Comparison of ENCODE assay signal across 10 cellular contexts in the genomic region with DNA sequence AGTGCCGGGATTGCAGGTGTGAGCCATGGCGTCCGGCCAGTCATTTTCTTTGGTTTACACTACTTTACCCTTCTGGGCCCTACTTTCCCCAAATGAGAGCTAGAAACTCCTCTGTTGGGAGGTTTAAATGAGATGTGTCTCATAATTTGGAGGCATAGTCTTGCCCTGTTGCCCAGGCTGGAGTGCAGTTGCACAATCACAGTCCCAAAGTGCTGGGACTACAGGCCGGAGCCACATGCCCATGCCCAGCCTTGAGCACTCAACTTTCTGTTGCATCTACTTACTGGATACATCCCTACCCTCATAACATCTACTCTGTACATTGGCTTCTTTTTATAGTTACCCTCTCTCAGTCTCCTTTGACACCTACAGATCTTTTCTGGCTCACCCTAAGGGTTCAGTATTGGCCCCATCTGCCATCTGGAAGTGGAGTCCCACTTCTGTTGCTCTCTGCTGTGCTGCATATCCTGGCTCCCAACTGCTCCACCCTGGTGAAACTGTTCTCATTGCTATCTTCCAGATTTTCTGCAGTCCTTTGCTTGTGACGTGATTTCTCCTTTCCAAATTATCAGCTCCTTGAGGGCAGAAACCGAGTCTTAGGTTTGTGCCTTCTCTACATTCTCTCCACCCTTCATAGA. TPM values are rescaled to one million over a fixed set of nuclear protein-coding genes. Genes with fewer than 3 reads are reported as not detected.
DNase-seq lines count a peak whose midpoint lies in the region; ATAC-seq and TF ChIP-seq lines count a peak whose summit lies in the region.
"Had no signal": no experiment of that assay in that cellular context is flagged by ENCODE, and none has a peak within 500 bp of the region (broad histone marks: within the 10 kb centered on the region; RNA-seq: fewer than 3 reads in every experiment).

No MANE protein-coding gene starts in this region.

- POLR2A ChIA-PET in activated CD8-positive, alpha-beta T cell treated with anti-CD3 and anti-CD28 coated beads, Interleukin-2, amount 10 ng/mL, durations not matched to agents 7 days and 5 days (lab: Charles Lee) = interaction anchor here (1.0 to 1.1 kb wide), 2 partner anchors 7 to 99 kb away, joined by 3 to 6 read pairs; partner anchors contain the start of gene LIMK1

- no peak for TF ChIP-seq EP300 in stomach (IDR thresholded peaks at IDR 0.05)

- ATAC-seq in activated T-cell treated with anti-CD3 and anti-CD28 coated beads, Interleukin-2, amount 50 U/mL, for 72 hours (replicated peaks in 1 of 2) = no peak
- no peak for ATAC-seq in activated CD8-positive, alpha-beta T cell treated with anti-CD3 and anti-CD28 coated beads, Interleukin-2, amount 10 ng/mL, durations not matched to agents 7 days and 5 days
- ATAC-seq in GM19397 (IDR thresholded peaks at IDR 0.05; ENCODE audit: unreplicated experiment) (no peak), GM19395 (IDR thresholded peaks at IDR 0.05; ENCODE audit: unreplicated experiment) (no peak)

- H3K36me3 ChIP-seq in stomach = peaks cover 12 to 30% (median 28%) of the 10 kb centered on the region in 4 donors

- H3K9me3 Mint-ChIP-seq in activated T-cell treated with anti-CD3 and anti-CD28 coated beads, Interleukin-2, amount 50 U/mL, for 72 hours = no peaks in the 10 kb centered on the region
- no peaks in the 10 kb centered on the region for H3K9me3 Mint-ChIP-seq in activated CD8-positive, alpha-beta T cell treated with anti-CD3 and anti-CD28 coated beads, Interleukin-2, amount 10 ng/mL, durations not matched to agents 7 days and 5 days (ENCODE audit: insufficient read depth)
- no peaks in the 10 kb centered on the region for H3K9me3 Mint-ChIP-seq in immature natural killer cell

- peaks cover 87% of the 10 kb centered on the region for H3K4me1 Mint-ChIP-seq in activated T-cell treated with anti-CD3 and anti-CD28 coated beads, Interleukin-2, amount 50 U/mL, for 72 hours (ENCODE audit: low read depth)
- H3K4me1 Mint-ChIP-seq in activated CD8-positive, alpha-beta T cell treated with anti-CD3 and anti-CD28 coated beads, Interleukin-2, amount 10 ng/mL, durations not matched to agents 7 days and 5 days (ENCODE audit: low read depth) = peaks cover 72% of the 10 kb centered on the region
- H3K4me1 Mint-ChIP-seq in immature natural killer cell = peaks cover 89 to 100% of the 10 kb centered on the region in 2 donors

- H3K36me3 Mint-ChIP-seq in activated T-cell treated with anti-CD3 and anti-CD28 coated beads, Interleukin-2, amount 50 U/mL, for 72 hours (ENCODE audit: insufficient read depth in 2 of 2) = peaks cover 9 to 47% of the 10 kb centered on the region in 2 donors
- peaks cover 48% of the 10 kb centered on the region for H3K36me3 Mint-ChIP-seq in activated CD8-positive, alpha-beta T cell treated with anti-CD3 and anti-CD28 coated beads, Interleukin-2, amount 10 ng/mL, durations not matched to agents 7 days and 5 days (ENCODE audit: low read depth)
- H3K36me3 Mint-ChIP-seq in immature natural killer cell = peaks cover 0 to 8% (median 3%) of the 10 kb centered on the region in 3 donors

- H3K4me1 ChIP-seq in stomach = peaks cover 79 to 100% (median 93%) of the 10 kb centered on the region in 4 donors

- intact Hi-C loops in stomach (cut with DNase I; ENCODE audit: low total_unique reads) = no loop called here

- no peaks in the 10 kb centered on the region for H3K9me3 ChIP-seq in stomach

- WGBS in stomach, 5 donors = 64 to 77% (median 71%) methylated on average over 6 of the region's 6 CpGs

- peak overlapping the region; percentile 21 to 41 for H3K4me3 Mint-ChIP-seq in activated T-cell treated with anti-CD3 and anti-CD28 coated beads, Interleukin-2, amount 50 U/mL, for 72 hours
- no peak overlapping the region for H3K4me3 Mint-ChIP-seq in activated CD8-positive, alpha-beta T cell treated with anti-CD3 and anti-CD28 coated beads, Interleukin-2, amount 10 ng/mL, durations not matched to agents 7 days and 5 days
- peak overlapping the region in 3 of 5 donors; percentile 42 to 58 (median 48) for H3K4me3 Mint-ChIP-seq in immature natural killer cell

- peak overlapping the region; percentile 73 for H3K27ac Mint-ChIP-seq in activated T-cell treated with anti-CD3 and anti-CD28 coated beads, Interleukin-2, amount 50 U/mL, for 72 hours
- peak overlapping the region; percentile 41 for H3K27ac Mint-ChIP-seq in activated CD8-positive, alpha-beta T cell treated with anti-CD3 and anti-CD28 coated beads, Interleukin-2, amount 10 ng/mL, durations not matched to agents 7 days and 5 days
- peak overlapping the region; percentile 19 to 71 (median 53) for H3K27ac Mint-ChIP-seq in immature natural killer cell

- H3K27me3 Mint-ChIP-seq in activated T-cell treated with anti-CD3 and anti-CD28 coated beads, Interleukin-2, amount 50 U/mL, for 72 hours (ENCODE audit: low read depth) = no peaks in the 10 kb centered on the region
- H3K27me3 Mint-ChIP-seq in activated CD8-positive, alpha-beta T cell treated with anti-CD3 and anti-CD28 coated beads, Interleukin-2, amount 10 ng/mL, durations not matched to agents 7 days and 5 days (ENCODE audit: low read depth) = no peaks in the 10 kb centered on the region
- peaks cover 4 to 7% (median 7%) of the 10 kb centered on the region in 3 donors for H3K27me3 Mint-ChIP-seq in immature natural killer cell (ENCODE audit: low read depth in 3 of 3)

- no peak for TF ChIP-seq POLR2A in stomach (IDR thresholded peaks at IDR 0.05)

- no peak overlapping the region for H3K4me3 ChIP-seq in stomach

- CTCF ChIA-PET in activated CD8-positive, alpha-beta T cell treated with anti-CD3 and anti-CD28 coated beads, Interleukin-2, amount 10 ng/mL, durations not matched to agents 7 days and 5 days (lab: Charles Lee) = interaction anchor here (1.0 to 8.9 kb wide), 6 partner anchors 7 to 114 kb away, joined by 3 to 51 read pairs (median 13); no protein-coding TSS in a partner anchor

- TF ChIP-seq CTCF in stomach (IDR thresholded peaks at IDR 0.05) = no peak

- peak overlapping the region in 4 of 5 donors; percentile 2 to 50 (median 30) for H3K27ac ChIP-seq in stomach

- DNase-seq in activated T-cell treated with anti-CD3 and anti-CD28 coated beads, Interleukin-2, amount 50 U/mL, for 72 hours = no peak
- no peak for DNase-seq in activated T-cell treated with anti-CD3 and anti-CD28 coated beads for 4 hours
- DNase-seq in activated CD8-positive, alpha-beta T cell treated with anti-CD3 and anti-CD28 coated beads, Interleukin-2, amount 10 ng/mL, durations not matched to agents 7 days and 5 days = no peak
- no peak for DNase-seq in immature natural killer cell
- no peak for DNase-seq in stomach
- DNase-seq in NCI-H1105 (lab: John Stamatoyannopoulos, UW) = no peak
- DNase-seq: AML-193, left cardiac atrium had no signal

- no peaks in the 10 kb centered on the region for H3K27me3 ChIP-seq in stomach

RNA-seq across cellular contexts. Expression of gene EIF4H, which starts 8.4 kb away (rescaled TPM):
- 100 to 1,000 TPM; 452 to 457 TPM for total RNA-seq in activated T-cell treated with anti-CD3 and anti-CD28 coated beads, Interleukin-2, amount 50 U/mL, for 72 hours
- total RNA-seq in activated CD8-positive, alpha-beta T cell treated with anti-CD3 and anti-CD28 coated beads, Interleukin-2, amount 10 ng/mL, durations not matched to agents 7 days and 5 days = 100 to 1,000 TPM; 287 to 302 TPM
- polyA plus RNA-seq in immature natural killer cell = 100 to 1,000 TPM; 177 to 278 (median 246) TPM
- total RNA-seq in stomach = 100 to 1,000 TPM in 4 of 5 donors, 10 to 100 TPM in 1; 71.2 to 235 (median 180) TPM
- polyA plus RNA-seq in stomach = 100 to 1,000 TPM; 144 to 206 (median 149) TPM

RNA-seq across cellular contexts. Expression of gene LAT2, which starts 27.2 kb away (rescaled TPM):
- 1 to 10 TPM; 3.7 to 7.6 TPM for total RNA-seq in activated T-cell treated with anti-CD3 and anti-CD28 coated beads, Interleukin-2, amount 50 U/mL, for 72 hours
- total RNA-seq in activated CD8-positive, alpha-beta T cell treated with anti-CD3 and anti-CD28 coated beads, Interleukin-2, amount 10 ng/mL, durations not matched to agents 7 days and 5 days = 10 to 100 TPM; 31.7 to 31.8 TPM
- polyA plus RNA-seq in immature natural killer cell (100 to 1,000 TPM; 231 to 266 (median 256) TPM), stomach (1 to 10 TPM; 6.3 to 8.7 (median 7.2) TPM)
- total RNA-seq in stomach = 100 to 1,000 TPM in 1 of 5 donors, 1 to 10 TPM in 3, under 1 TPM in 1; 0.45 to 150 (median 3.9) TPM
